21 cellular contexts compared by ENCODE assay signal in genomic region chr10:118982366-118982765, GRCh38. TPM values are rescaled to one million over a fixed set of nuclear protein-coding genes. Genes with fewer than 3 reads are reported as not detected.
A peak's percentile ranks its signal among the peaks of the same experiment; 100 is the strongest.
DNase-seq lines count a peak whose midpoint lies in the region; TF ChIP-seq lines count a peak whose summit lies in the region.
"Had no signal": no experiment of that assay in that cellular context is flagged by ENCODE, and none has a peak within 500 bp of the region (broad histone marks: within the 10 kb centered on the region; RNA-seq: fewer than 3 reads in every experiment).

No MANE protein-coding gene starts in this region.

- TF ChIP-seq EP300 in suprapubic skin (IDR thresholded peaks at IDR 0.05), result no peak

- 96% methylated on average over 4 of the region's 4 CpGs for WGBS in suprapubic skin

- no peaks in the 10 kb centered on the region for H3K27me3 ChIP-seq in BLaER1 treated with 17β-estradiol and CSF1 and Interleukin-3, amounts not matched to agents 10 nM and 100 nM
- H3K27me3 ChIP-seq in suprapubic skin, result no peaks in the 10 kb centered on the region
- H3K27me3 ChIP-seq: BE2C had no signal

- no peak overlapping the region for H3K4me3 ChIP-seq in BLaER1 treated with 17β-estradiol and CSF1 and Interleukin-3, amounts not matched to agents 10 nM and 100 nM
- H3K4me3 ChIP-seq in NB4 (ENCODE audit: low read depth, low read length) (no peak overlapping the region), suprapubic skin (no peak overlapping the region)
- H3K4me3 ChIP-seq: A549, GM23338 had no signal

- H4K20me1 ChIP-seq in BLaER1 treated with 17β-estradiol and CSF1 and Interleukin-3, amounts not matched to agents 10 nM and 100 nM, result no peaks in the 10 kb centered on the region

- H3K4me2 ChIP-seq in BLaER1 treated with 17β-estradiol and CSF1 and Interleukin-3, amounts not matched to agents 10 nM and 100 nM, result peak overlapping the region; percentile 30 to 66 (median 52); a peak in 18 of 22 replicates
- H3K4me2 ChIP-seq: A549, GM23338 had no signal

- H3K27ac ChIP-seq in BLaER1 treated with 17β-estradiol and CSF1 and Interleukin-3, amounts not matched to agents 10 nM and 100 nM, result no peak overlapping the region
- no peak overlapping the region for H3K27ac ChIP-seq in suprapubic skin
- H3K27ac ChIP-seq: A549, C4-2B had no signal

- peaks cover 9 to 21% (median 16%) of the 10 kb centered on the region in 11 experiments for H3K9me3 ChIP-seq in BLaER1 treated with 17β-estradiol and CSF1 and Interleukin-3, amounts not matched to agents 10 nM and 100 nM (replicated peaks in 1 of 11)
- peaks cover 6% of the 10 kb centered on the region for H3K9me3 ChIP-seq in suprapubic skin
- H3K9me3 ChIP-seq: A549, BE2C had no signal

- TF ChIP-seq CTCF in NB4 (IDR thresholded peaks at IDR 0.05; ENCODE audit: low read depth, low read length), result no peak
- no peak for TF ChIP-seq CTCF in suprapubic skin (IDR thresholded peaks at IDR 0.05)

- H3K36me3 ChIP-seq in BLaER1 treated with 17β-estradiol and CSF1 and Interleukin-3, amounts not matched to agents 10 nM and 100 nM, result no peaks in the 10 kb centered on the region
- no peaks in the 10 kb centered on the region for H3K36me3 ChIP-seq in suprapubic skin
- H3K36me3 ChIP-seq: BE2C had no signal

- no peak for TF ChIP-seq POLR2A in NB4 (IDR thresholded peaks at IDR 0.05; ENCODE audit: extremely low read depth, insufficient read length)
- no peak for TF ChIP-seq POLR2A in suprapubic skin (IDR thresholded peaks at IDR 0.05)

- peak; percentile 68 for DNase-seq in NB4 (ENCODE audit: low read depth)
- DNase-seq in islet precursor cell, result peak; percentile 17
- peak; percentile 7 to 11 for DNase-seq in suprapubic skin (ENCODE audit: low spot score in 2 of 2)
- no peak for DNase-seq in SKM-1 (lab: John Stamatoyannopoulos, UW; ENCODE audit: unreplicated experiment)
- DNase-seq in activated CD4-positive, alpha-beta T cell treated with anti-CD3 and anti-CD28 coated beads for 48 hours, result no peak
- no peak for DNase-seq in activated T-cell treated with anti-CD3 and anti-CD28 coated beads for 4 hours
- DNase-seq in DMS79 (lab: John Stamatoyannopoulos, UW), result no peak
- DNase-seq: 8988T; ACHN; AML-193; BE2C; CD4-positive, CD25-positive, alpha-beta regulatory T cell; CD8-positive, alpha-beta memory T cell; DMS 273 treated with DMSO at 0.1 percent for 48 hours; DMS79 treated with DMSO at 0.1 percent for 48 hours; GF-D8; HCEC 1CT had no signal

- H3K4me1 ChIP-seq in BLaER1 treated with 17β-estradiol and CSF1 and Interleukin-3, amounts not matched to agents 10 nM and 100 nM, result peaks cover 13 to 42% (median 37%) of the 10 kb centered on the region in 10 experiments; a peak in 19 of 20 replicates
- H3K4me1 ChIP-seq in suprapubic skin, result no peaks in the 10 kb centered on the region

- no peak overlapping the region for H3K9ac ChIP-seq in BLaER1 treated with 17β-estradiol and CSF1 and Interleukin-3, amounts not matched to agents 10 nM and 100 nM

RNA-seq across cellular contexts. Expression of gene NANOS1, which starts 47.1 kb away (rescaled TPM):
- total RNA-seq in suprapubic skin, result 1 to 10 TPM; 2.3 to 2.9 (median 2.7) TPM

Comparison
In these comparisons a context has a peak if more than half of its experiments do, and no peak if none do; other contexts are left out.
1. DNase-seq: peak in NB4 (single experiment), islet precursor cell (single experiment) and suprapubic skin (2 of 2); none in SKM-1 (single experiment), activated CD4-positive, alpha-beta T cell treated with anti-CD3 and anti-CD28 coated beads for 48 hours (single experiment), activated T-cell treated with anti-CD3 and anti-CD28 coated beads for 4 hours (single experiment) and DMS79 (single experiment).